Comparison of ENCODE assay signal across 29 cellular contexts in the genomic region with DNA sequence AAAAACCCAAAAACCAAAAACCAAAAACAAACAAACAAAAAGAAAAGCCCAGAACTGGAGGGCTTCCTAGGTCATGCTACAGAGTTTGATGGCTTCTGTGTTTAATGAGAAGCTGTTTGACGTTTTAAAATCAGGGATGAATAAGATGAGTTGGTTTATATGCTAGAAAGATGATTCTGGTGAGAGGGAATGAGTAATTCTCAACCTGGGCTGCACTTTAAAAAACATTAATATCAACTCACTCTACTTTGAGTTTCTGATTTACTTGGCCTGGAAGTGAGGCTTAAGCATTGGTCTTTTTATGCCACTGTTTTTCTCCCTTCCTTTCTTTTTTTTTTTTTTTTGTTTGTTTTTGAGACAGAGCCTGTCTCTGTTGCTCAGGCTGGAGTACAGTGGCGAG.
"Had no signal": no experiment of that assay in that cellular context is flagged by ENCODE, and none has a peak within 500 bp of the region (broad histone marks: within the 10 kb centered on the region; RNA-seq: fewer than 3 reads in every experiment).

No MANE protein-coding gene starts in this region.

- DNase-seq: activated B cell treated with CpG ODN at 0.5 μM for 24 hours; activated CD4-positive, alpha-beta T cell treated with anti-CD3 and anti-CD28 coated beads for 4 hours; activated CD4-positive, alpha-beta T cell treated with anti-CD3 and anti-CD28 coated beads, Interleukin-2, amount 50 U/mL, for 1 hour; activated CD4-positive, alpha-beta T cell treated with anti-CD3 and anti-CD28 coated beads, Interleukin-2, amount 50 U/mL, for 48 hours; activated CD8-positive, alpha-beta memory T cell treated with anti-CD3 and anti-CD28 coated beads for 24 hours; activated CD8-positive, alpha-beta T cell treated with anti-CD3 and anti-CD28 coated beads for 36 hours; activated effector memory CD4-positive, alpha-beta T cell treated with Interleukin-2 at 50 U/mL for 16 hours; activated gamma-delta T cell treated with Interleukin-2 at 50 U/mL for 16 hours; activated naive CD4-positive, alpha-beta T cell treated with anti-CD3 and anti-CD28 coated beads, Interleukin-2, amount 50 U/mL, for 16 hours; activated naive CD4-positive, alpha-beta T cell treated with Interleukin-2 at 50 U/mL for 16 hours; activated T-cell treated with anti-CD3 and anti-CD28 coated beads, Interleukin-2, amount 50 U/mL, for 48 hours; amniotic stem cell; anterior cingulate cortex; brain microvascular endothelial cell; effector CD4-positive, alpha-beta T cell; endodermal cell; foreskin fibroblast; head of caudate nucleus; T-helper 1 cell; T-helper 17 cell; T1000; WERI-Rb-1 had no signal

- H3K9me3 Mint-ChIP-seq: activated B cell treated with CpG ODN at 0.5 μM for 24 hours; activated CD8-positive, alpha-beta T cell treated with anti-CD3 and anti-CD28 coated beads for 36 hours; central memory CD8-positive, alpha-beta T cell; dendritic cell treated with granulocyte-macrophage colony-stimulating factor and Interleukin-4, amounts not matched to agents 40 ng/mL and 50 ng/mL, for 4 days; endodermal cell; T-helper 2 cell treated with Interferon-gamma antibody and Interleukin-4, amounts not matched to agents 5 μg/mL and 100 μg/mL, for 36 hours had no signal

- H3K4me3 ChIP-seq: coronary artery had no signal

- H3K36me3 ChIP-seq: brain microvascular endothelial cell, WERI-Rb-1 had no signal

- ATAC-seq: activated CD4-positive, CD25-positive, alpha-beta regulatory T cell treated with anti-CD3 and anti-CD28 coated beads, Interleukin-2, amount 50 U/mL, for 24 hours; activated CD8-positive, alpha-beta T cell treated with anti-CD3 and anti-CD28 coated beads for 36 hours; esophagus mucosa; T-helper 17 cell had no signal

- H3K27ac Mint-ChIP-seq: activated B cell treated with CpG ODN at 0.5 μM for 24 hours; activated CD8-positive, alpha-beta T cell treated with anti-CD3 and anti-CD28 coated beads for 36 hours; activated naive CD8-positive, alpha-beta T cell; dendritic cell treated with granulocyte-macrophage colony-stimulating factor and Interleukin-4, amounts not matched to agents 40 ng/mL and 50 ng/mL, for 4 days; endodermal cell; T-helper 17 cell had no signal

- H3K4me3 Mint-ChIP-seq: activated B cell treated with CpG ODN at 0.5 μM for 24 hours; activated CD8-positive, alpha-beta T cell treated with anti-CD3 and anti-CD28 coated beads for 36 hours; activated naive CD8-positive, alpha-beta T cell; central memory CD8-positive, alpha-beta T cell; dendritic cell treated with granulocyte-macrophage colony-stimulating factor and Interleukin-4, amounts not matched to agents 40 ng/mL and 50 ng/mL, for 4 days; endodermal cell; T-helper 17 cell; T-helper 2 cell treated with Interferon-gamma antibody and Interleukin-4, amounts not matched to agents 5 μg/mL and 100 μg/mL, for 36 hours had no signal

- H3K27me3 Mint-ChIP-seq: central memory CD8-positive, alpha-beta T cell had no signal
